ENCODE assay signal across 21 cellular contexts in genomic region chr2:6423131-6423530, GRCh38.
DNase-seq lines count a peak whose midpoint lies in the region; ATAC-seq and TF ChIP-seq lines count a peak whose summit lies in the region.
"Had no signal": no experiment of that assay in that cellular context is flagged by ENCODE, and none has a peak within 500 bp of the region (broad histone marks: within the 10 kb centered on the region; RNA-seq: fewer than 3 reads in every experiment).

No MANE protein-coding gene starts in this region.

- no peaks in the 10 kb centered on the region for H3F3A ChIP-seq in SK-N-SH (replicated peaks; ENCODE audit: insufficient read depth)

- TF ChIP-seq EP300 in SK-N-SH (IDR thresholded peaks at IDR 0.05; ENCODE audit: borderline replicate concordance in 1 of 2, low read depth in 1 of 2, low read length in 1 of 2) = peak in 1 of 2 experiments; percentile 42; a peak in 1 of 4 replicates

- H3K9ac ChIP-seq in SK-N-SH = no peak overlapping the region

- CTCF ChIA-PET in A673 (lab: Charles Lee) (no interaction called here), SK-N-SH (lab: Yijun Ruan, JAX) (interaction anchor here (0.7 kb wide), 1 partner anchor 349 kb away, joined by 3 read pairs; no protein-coding TSS in a partner anchor)

- TF ChIP-seq CTCF in A673 (conservative IDR thresholded peaks at IDR 0.05; ENCODE audit: low read depth, low read length) (no peak), SK-N-SH (IDR thresholded peaks at IDR 0.05) (no peak), foreskin fibroblast (IDR thresholded peaks at IDR 0.05; ENCODE audit: low read depth, low read length) (no peak), WERI-Rb-1 (IDR thresholded peaks at IDR 0.05; ENCODE audit: low read depth, low read length) (no peak)

- H3K27ac ChIP-seq in A673 (ENCODE audit: low read depth, low read length, poor library complexity, severe bottlenecking) (peak overlapping the region; percentile 35), SK-N-SH (ENCODE audit: low read depth in 2 of 2, low read length in 1 of 2) (no peak overlapping the region), WERI-Rb-1 (no peak overlapping the region)
- H3K27ac ChIP-seq: heart right ventricle, ovary, SJCRH30, tibial artery had no signal

- ATAC-seq in GM19351 (IDR thresholded peaks at IDR 0.05; ENCODE audit: unreplicated experiment) (peak; percentile 70), GM21576 (IDR thresholded peaks at IDR 0.05; ENCODE audit: unreplicated experiment) (no peak)
- ATAC-seq: heart right ventricle, natural killer cell, Panc1 had no signal

- H3K36me3 ChIP-seq in A673 (ENCODE audit: insufficient read depth, low read length, poor library complexity, severe bottlenecking) (no peaks in the 10 kb centered on the region), SK-N-SH (replicated peaks in 1 of 2; ENCODE audit: control insufficient read depth in 1 of 2, insufficient read depth in 2 of 2, low read length in 1 of 2) (no peaks in the 10 kb centered on the region), WERI-Rb-1 (no peaks in the 10 kb centered on the region)
- H3K36me3 ChIP-seq: heart right ventricle, ovary, SJCRH30, tibial artery had no signal

- H3K4me1 ChIP-seq in A673 (ENCODE audit: insufficient read depth, low read length, poor library complexity, severe bottlenecking) (peaks cover 32% of the 10 kb centered on the region), SK-N-SH (ENCODE audit: control insufficient read depth in 1 of 2, insufficient read depth in 2 of 2, low read depth in 1 of 2, low read length in 1 of 2) (peaks cover 0 to 5% of the 10 kb centered on the region in 2 experiments; a peak in 3 of 4 replicates)
- H3K4me1 ChIP-seq: heart right ventricle, tibial artery had no signal

- 32% methylated on average over 2 of the region's 2 CpGs for WGBS in SK-N-SH (ENCODE audit: low lambda C conversion rate)

- peak; percentile 44 for DNase-seq in A673 (ENCODE audit: low spot score)
- DNase-seq in SK-N-SH = peak; percentile 33
- DNase-seq in foreskin fibroblast = peak; percentile 10 to 61
- no peak for DNase-seq in WERI-Rb-1
- DNase-seq in D341Med (ENCODE audit: low spot score) = no peak
- no peak for DNase-seq in activated effector memory CD4-positive, alpha-beta T cell treated with Interleukin-2 at 50 U/mL for 16 hours
- DNase-seq: activated CD4-positive, alpha-beta T cell treated with anti-CD3 and anti-CD28 coated beads, Interleukin-2, amount 10 ng/mL, durations not matched to agents 24 days and 14 days; endodermal cell; HCEC 1CT; heart right ventricle; Karpas-422; mesendoderm; natural killer cell; NCI-H1048; NCI-H187 treated with DMSO at 0.1 percent for 48 hours; ovary; SJCRH30; tibial artery had no signal

- no peak overlapping the region for H3K4me3 ChIP-seq in A673 (ENCODE audit: low read depth, low read length, poor library complexity, severe bottlenecking)
- no peak overlapping the region for H3K4me3 ChIP-seq in SK-N-SH (ENCODE audit: low read depth in 2 of 2, low read length in 1 of 2)
- no peak overlapping the region for H3K4me3 ChIP-seq in foreskin fibroblast (ENCODE audit: low read depth in 1 of 2, low read length in 2 of 2)
- H3K4me3 ChIP-seq in WERI-Rb-1 (ENCODE audit: low read depth, low read length) = no peak overlapping the region
- H3K4me3 ChIP-seq: heart right ventricle, ovary, SJCRH30, tibial artery had no signal

- no peak overlapping the region for H3K4me2 ChIP-seq in SK-N-SH

- no TSS peak for BruUV-seq in A673 (replicated peaks; lab: Mats Ljungman, UMichigan)

- intact Hi-C loops in A673 (cut with micrococcal nuclease; ENCODE audit: unreplicated experiment) = no loop called here

- no peak for TF ChIP-seq RAD21 in SK-N-SH (IDR thresholded peaks at IDR 0.05; ENCODE audit: low read length)

- H3K79me2 ChIP-seq in SK-N-SH (ENCODE audit: insufficient read depth) = no peaks in the 10 kb centered on the region

- H3K9me3 ChIP-seq in A673 (ENCODE audit: low read depth, low read length, poor library complexity, severe bottlenecking) (no peaks in the 10 kb centered on the region), SK-N-SH (no peaks in the 10 kb centered on the region), WERI-Rb-1 (ENCODE audit: severe bottlenecking) (no peaks in the 10 kb centered on the region)
- H3K9me3 ChIP-seq: ovary, SJCRH30, tibial artery had no signal

- no peak overlapping the region for H2AFZ ChIP-seq in SK-N-SH (ENCODE audit: low read depth)

- H3K27me3 ChIP-seq in A673 (replicated peaks; ENCODE audit: insufficient read depth, low read depth, low read length, poor library complexity) = no peaks in the 10 kb centered on the region
- H3K27me3 ChIP-seq in SK-N-SH (ENCODE audit: insufficient read depth) = no peaks in the 10 kb centered on the region
- no peaks in the 10 kb centered on the region for H3K27me3 ChIP-seq in WERI-Rb-1 (ENCODE audit: insufficient read depth, low read depth, severe bottlenecking)
- H3K27me3 ChIP-seq: ovary, SJCRH30, tibial artery had no signal

- POLR2A ChIA-PET in A673 (lab: Charles Lee; ENCODE audit: low non-redundant PET) = no interaction called here
- POLR2A ChIA-PET in SK-N-SH (lab: Yijun Ruan, JAX) = no interaction called here

- H3K9me2 ChIP-seq in SK-N-SH = no peaks in the 10 kb centered on the region

- H4K20me1 ChIP-seq in SK-N-SH (ENCODE audit: insufficient read depth) = no peaks in the 10 kb centered on the region

TF ChIP-seq in SK-N-SH, 30 proteins besides CTCF, POLR2A, EP300 and RAD21:
- TF ChIP-seq FOSL2 (IDR thresholded peaks at IDR 0.05; ENCODE audit: borderline replicate concordance, low read depth) (no peak), TCF12 (IDR thresholded peaks at IDR 0.05) (no peak), SMC3 (IDR thresholded peaks at IDR 0.05; ENCODE audit: low read depth, low read length) (no peak), GATA2 (CRISPR knock-in tag; IDR thresholded peaks at IDR 0.05) (peak; percentile 51), RXRA (IDR thresholded peaks at IDR 0.05; ENCODE audit: borderline replicate concordance, low read depth) (no peak)
- TF ChIP-seq, protein P1, sequence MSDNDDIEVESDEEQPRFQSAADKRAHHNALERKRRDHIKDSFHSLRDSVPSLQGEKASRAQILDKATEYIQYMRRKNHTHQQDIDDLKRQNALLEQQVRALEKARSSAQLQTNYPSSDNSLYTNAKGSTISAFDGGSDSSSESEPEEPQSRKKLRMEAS (IDR thresholded peaks at IDR 0.05; ENCODE audit: low read depth) = no peak
- TF ChIP-seq, protein P2, sequence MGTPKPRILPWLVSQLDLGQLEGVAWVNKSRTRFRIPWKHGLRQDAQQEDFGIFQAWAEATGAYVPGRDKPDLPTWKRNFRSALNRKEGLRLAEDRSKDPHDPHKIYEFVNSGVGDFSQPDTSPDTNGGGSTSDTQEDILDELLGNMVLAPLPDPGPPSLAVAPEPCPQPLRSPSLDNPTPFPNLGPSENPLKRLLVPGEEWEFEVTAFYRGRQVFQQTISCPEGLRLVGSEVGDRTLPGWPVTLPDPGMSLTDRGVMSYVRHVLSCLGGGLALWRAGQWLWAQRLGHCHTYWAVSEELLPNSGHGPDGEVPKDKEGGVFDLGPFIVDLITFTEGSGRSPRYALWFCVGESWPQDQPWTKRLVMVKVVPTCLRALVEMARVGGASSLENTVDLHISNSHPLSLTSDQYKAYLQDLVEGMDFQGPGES (IDR thresholded peaks at IDR 0.05; ENCODE audit: low read depth, low read length) = no peak

Comparison
In these comparisons a context has a peak if more than half of its experiments do, and no peak if none do; other contexts are left out.
1. DNase-seq: peak in A673 (single experiment), SK-N-SH (single experiment) and foreskin fibroblast (2 of 2); none in WERI-Rb-1 (single experiment), D341Med (single experiment) and activated effector memory CD4-positive, alpha-beta T cell treated with Interleukin-2 at 50 U/mL for 16 hours (single experiment).